1 cellular context compared by ENCODE assay signal in genomic region chr7:139080905-139081304, GRCh38.
TF ChIP-seq lines count a peak whose summit lies in the region.

No MANE protein-coding gene starts in this region.

TF ChIP-seq in K562, 482 proteins besides CTCF, POLR2A, EP300 and RAD21:
- TF ChIP-seq HDAC8 (tag; IDR thresholded peaks at IDR 0.05) (no peak), LEF1 (IDR thresholded peaks at IDR 0.05) (no peak), NR2C1 (IDR thresholded peaks at IDR 0.05) (no peak), NR2C1 (tag; IDR thresholded peaks at IDR 0.05) (no peak), ZNF232 (CRISPR knock-in tag; IDR thresholded peaks at IDR 0.05) (no peak), RFX1 (IDR thresholded peaks at IDR 0.05) (no peak), NBN (IDR thresholded peaks at IDR 0.05; ENCODE audit: low read depth) (no peak), HDGF (IDR thresholded peaks at IDR 0.05) (peak; percentile 77; the same call in 1 of the 2 replicates), USF1 (CRISPR knock-in tag; IDR thresholded peaks at IDR 0.05) (peak; percentile 6; the same call in 1 of the 2 replicates), MAX (CRISPR knock-in tag; IDR thresholded peaks at IDR 0.05) (peak; percentile 42; the same call in 1 of the 2 replicates), MLLT1 (IDR thresholded peaks at IDR 0.05) (0 out of 4 replicates have a peak, but pooled peaks have one; percentile 22 to 47), MEF2D (tag; conservative IDR thresholded peaks at IDR 0.05; ENCODE audit: low read depth) (no peak), PHB (CRISPR knock-in tag; IDR thresholded peaks at IDR 0.05) (no peak), HEY1 (CRISPR knock-in tag; IDR thresholded peaks at IDR 0.05; ENCODE audit: borderline replicate concordance) (no peak), GTF2B (IDR thresholded peaks at IDR 0.05; ENCODE audit: extremely low read depth, insufficient read length) (no peak), ELF4 (CRISPR knock-in tag; IDR thresholded peaks at IDR 0.05) (0 out of 2 replicates have a peak, but pooled peaks have one; percentile 47)
